Comparison of ENCODE assay signal across 10 cellular contexts in the genomic region with DNA sequence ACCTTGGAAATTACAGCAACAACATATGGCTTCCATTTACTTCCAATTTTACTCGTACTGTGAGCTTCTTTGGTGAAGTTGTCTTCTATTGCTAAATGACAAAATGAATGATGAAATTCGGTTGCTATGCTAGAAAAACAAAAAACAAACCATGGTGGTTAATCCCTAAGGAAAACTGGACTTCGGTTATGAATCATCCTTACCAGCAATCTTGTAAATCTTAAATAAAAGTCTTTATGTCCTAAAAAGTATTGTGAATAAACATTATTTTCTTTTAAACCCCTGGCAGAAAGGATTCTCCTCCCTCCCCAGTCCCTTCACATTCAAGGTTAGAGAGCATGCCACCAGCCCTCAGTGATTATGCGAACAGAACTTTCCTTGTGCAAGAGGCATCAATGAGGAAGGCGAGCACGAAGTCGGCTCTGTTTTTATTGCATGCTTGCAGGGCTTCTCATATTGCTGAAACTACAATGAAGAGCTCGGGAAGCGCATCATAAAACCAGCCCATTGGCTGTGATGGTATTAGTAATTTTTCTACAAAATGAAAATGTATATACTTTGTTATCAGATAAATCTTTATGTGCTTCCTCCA.
DNase-seq lines count a peak whose midpoint lies in the region; ATAC-seq and TF ChIP-seq lines count a peak whose summit lies in the region.
"Had no signal": no experiment of that assay in that cellular context is flagged by ENCODE, and none has a peak within 500 bp of the region (broad histone marks: within the 10 kb centered on the region; RNA-seq: fewer than 3 reads in every experiment).

No MANE protein-coding gene starts in this region.

- peak; percentile 61 for DNase-seq in MG63
- no peak for DNase-seq in coronary artery (ENCODE audit: low spot score)
- peak in 1 of 3 donors; percentile 9 for DNase-seq in mucosa of descending colon
- DNase-seq in activated gamma-delta T cell (lab: John Stamatoyannopoulos, UW): no peak
- DNase-seq: NCI-H748 treated with DMSO at 0.1 percent for 48 hours had no signal

- no peaks in the 10 kb centered on the region for H3K79me2 ChIP-seq in ACC112 (ENCODE audit: control insufficient read depth, insufficient read depth, low read length, unreplicated experiment)
- H3K79me2 ChIP-seq: parathyroid adenoma had no signal

- no peaks in the 10 kb centered on the region for H3K27me3 ChIP-seq in ACC112 (ENCODE audit: insufficient read depth, low read length)
- no peaks in the 10 kb centered on the region for H3K27me3 ChIP-seq in MG63

- H3K4me1 ChIP-seq in ACC112 (ENCODE audit: control insufficient read depth, insufficient read depth, low read length, unreplicated experiment) (peaks cover 41% of the 10 kb centered on the region), mucosa of descending colon (ENCODE audit: low read depth) (no peaks in the 10 kb centered on the region)

- H3K27ac ChIP-seq in ACC112 (ENCODE audit: low read depth, low read length) (peak overlapping the region; percentile 92), coronary artery (peak overlapping the region in 1 of 2 donors; percentile 2)
- H3K27ac ChIP-seq: parathyroid adenoma had no signal

- ATAC-seq in mucosa of descending colon: peak; percentile 51
- no peak for ATAC-seq in HG03520 (IDR thresholded peaks at IDR 0.05; ENCODE audit: unreplicated experiment)
- no peak for ATAC-seq in GM21723 (IDR thresholded peaks at IDR 0.05; ENCODE audit: unreplicated experiment)
- no peak for ATAC-seq in HG02588 (IDR thresholded peaks at IDR 0.05; ENCODE audit: unreplicated experiment)

- H3K36me3 ChIP-seq in ACC112 (ENCODE audit: insufficient read depth, low read length) (no peaks in the 10 kb centered on the region), MG63 (no peaks in the 10 kb centered on the region), mucosa of descending colon (ENCODE audit: low read depth) (no peaks in the 10 kb centered on the region)

- intact Hi-C loops in mucosa of descending colon (cut with DNase I, micrococcal nuclease): no loop called here

- no peak overlapping the region for H2AFZ ChIP-seq in ACC112 (ENCODE audit: low read length, unreplicated experiment)
- H2AFZ ChIP-seq: parathyroid adenoma had no signal

- H3K4me3 ChIP-seq in ACC112 (ENCODE audit: low read depth, low read length) (peak overlapping the region; percentile 69), MG63 (peak overlapping the region; percentile 14), coronary artery (peak overlapping the region; percentile 4), mucosa of descending colon (no peak overlapping the region)

- TF ChIP-seq CTCF in coronary artery (IDR thresholded peaks at IDR 0.05) (no peak), mucosa of descending colon (IDR thresholded peaks at IDR 0.05) (no peak)

- no peaks in the 10 kb centered on the region for H3K9me3 ChIP-seq in MG63
- no peaks in the 10 kb centered on the region for H3K9me3 ChIP-seq in mucosa of descending colon
